ENCODE assay signal across 34 cellular contexts in the genomic region with DNA sequence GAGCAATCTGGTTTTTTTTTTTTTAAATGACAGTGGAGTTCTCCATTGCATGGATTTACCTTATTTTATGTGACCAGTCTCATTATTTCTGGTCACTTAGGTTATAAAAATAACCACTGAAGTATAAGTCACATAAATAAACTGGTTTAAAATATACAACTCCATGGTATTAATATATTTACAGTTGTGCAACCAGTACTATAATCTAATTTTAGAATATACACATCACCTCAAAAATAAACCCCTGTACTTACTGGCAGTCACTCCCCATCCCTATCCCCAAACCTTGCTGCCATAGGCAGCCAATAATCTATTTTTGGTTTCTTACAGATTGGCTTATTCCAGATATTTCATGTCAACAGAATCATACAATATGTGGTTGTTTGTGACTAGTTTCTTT. TPM values are rescaled to one million over a fixed set of nuclear protein-coding genes. Genes with fewer than 3 reads are reported as not detected.
DNase-seq lines count a peak whose midpoint lies in the region; ATAC-seq and TF ChIP-seq lines count a peak whose summit lies in the region.
"Had no signal": no experiment of that assay in that cellular context is flagged by ENCODE, and none has a peak within 500 bp of the region (broad histone marks: within the 10 kb centered on the region; RNA-seq: fewer than 3 reads in every experiment).

No MANE protein-coding gene starts in this region.

- no peak for TF ChIP-seq RAD21 in IMR-90 (IDR thresholded peaks at IDR 0.05; ENCODE audit: low read length)

- H2AK9ac ChIP-seq in IMR-90 (replicated peaks; ENCODE audit: low read depth, low read length, poor library complexity), result no peak overlapping the region

- H3K27me3 Mint-ChIP-seq in activated T-cell treated with anti-CD3 and anti-CD28 coated beads, Interleukin-2, amount 50 U/mL, for 4 hours (ENCODE audit: low read depth), result no peaks in the 10 kb centered on the region
- H3K27me3 Mint-ChIP-seq in activated naive CD8-positive, alpha-beta T cell treated with anti-CD3 and anti-CD28 coated beads, Interleukin-2, amount 50 U/mL, for 24 hours, result no peaks in the 10 kb centered on the region
- H3K27me3 Mint-ChIP-seq: activated CD4-positive, alpha-beta T cell treated with anti-CD3 and anti-CD28 coated beads, Interleukin-2, amount 10 ng/mL, durations not matched to agents 7 days and 5 days had no signal

- TF ChIP-seq POLR2A in IMR-90 (IDR thresholded peaks at IDR 0.05; ENCODE audit: low read depth, low read length), result no peak

- TF ChIP-seq CTCF in IMR-90 (conservative IDR thresholded peaks at IDR 0.05; ENCODE audit: low read depth, low read length), result no peak
- TF ChIP-seq CTCF in psoas muscle (IDR thresholded peaks at IDR 0.05), result no peak

- H3K27me3 ChIP-seq in IMR-90 (ENCODE audit: control insufficient read depth, insufficient read depth, low read length) (no peaks in the 10 kb centered on the region), psoas muscle (ENCODE audit: insufficient read depth in 3 of 3, low read length in 2 of 3) (no peaks in the 10 kb centered on the region)
- H3K27me3 ChIP-seq: brain microvascular endothelial cell, SJSA1, spleen, transverse colon had no signal

- no peak overlapping the region for H3K14ac ChIP-seq in IMR-90 (replicated peaks; ENCODE audit: low read depth, low read length)

- DNase-seq in activated T-cell treated with anti-CD3 and anti-CD28 coated beads, Interleukin-2, amount 50 U/mL, for 4 hours, result no peak
- DNase-seq in activated T-cell treated with anti-CD3 and anti-CD28 coated beads for 4 hours (no peak), IMR-90 (no peak), psoas muscle (no peak), HT-29 (ENCODE audit: low spot score) (no peak), hepatic stellate cell (ENCODE audit: low spot score) (no peak)
- no peak for DNase-seq in activated naive CD8-positive, alpha-beta T cell treated with anti-CD3 and anti-CD28 coated beads, Interleukin-2, amount 50 U/mL, for 24 hours
- DNase-seq: activated CD4-positive, alpha-beta T cell treated with anti-CD3 and anti-CD28 coated beads, Interleukin-2, amount 10 ng/mL, durations not matched to agents 7 days and 5 days; activated CD8-positive, alpha-beta memory T cell treated with anti-CD3 and anti-CD28 coated beads, Interleukin-2, amount 50 U/mL, for 48 hours; activated gamma-delta T cell; AML-193; amniotic stem cell; brain microvascular endothelial cell; DMS153; H7; Karpas-422; lower lobe of right lung; MV-4-11; NCI-H1436; NCI-H2081; NCI-H524 treated with DMSO at 0.1 percent for 48 hours; nephron progenitor cell; OCI-M1; spleen; stimulated activated CD8-positive, alpha-beta memory T cell treated with anti-CD3 and anti-CD28 coated beads, Interleukin-4, amount 100 ng/mL, for 48 hours; transverse colon had no signal

- H3K4me3 ChIP-seq in IMR-90 (ENCODE audit: insufficient read depth, low read depth, low read length), result no peak overlapping the region
- H3K4me3 ChIP-seq in psoas muscle, result no peak overlapping the region
- H3K4me3 ChIP-seq: GM12878, lower lobe of right lung, SJSA1, spleen, transverse colon had no signal

- no peak overlapping the region for H2AFZ ChIP-seq in IMR-90 (replicated peaks; ENCODE audit: low read length, poor library complexity)
- H2AFZ ChIP-seq: parathyroid adenoma had no signal

- BruUV-seq in IMR-90 (replicated peaks; lab: Mats Ljungman, UMichigan), result no TSS peak

- H3K9me3 Mint-ChIP-seq in activated T-cell treated with anti-CD3 and anti-CD28 coated beads, Interleukin-2, amount 50 U/mL, for 4 hours, result peaks cover 6% of the 10 kb centered on the region
- H3K9me3 Mint-ChIP-seq in activated naive CD8-positive, alpha-beta T cell treated with anti-CD3 and anti-CD28 coated beads, Interleukin-2, amount 50 U/mL, for 24 hours, result peaks cover 6% of the 10 kb centered on the region
- H3K9me3 Mint-ChIP-seq: nephron progenitor cell had no signal

- H3K56ac ChIP-seq in IMR-90 (ENCODE audit: extremely low read depth, insufficient read depth, low read length), result no peak overlapping the region

- H3K9me1 ChIP-seq in IMR-90 (ENCODE audit: insufficient read depth, low read length), result no peaks in the 10 kb centered on the region

- H2BK20ac ChIP-seq in IMR-90 (ENCODE audit: low read depth, low read length), result no peak overlapping the region

- no peaks in the 10 kb centered on the region for H3K79me1 ChIP-seq in IMR-90 (ENCODE audit: low read depth in 1 of 2, low read length in 2 of 2)

- no peak overlapping the region for H2BK5ac ChIP-seq in IMR-90 (ENCODE audit: low read depth, low read length, poor library complexity, severe bottlenecking)

- POLR2A ChIA-PET in IMR-90 (lab: Charles Lee; ENCODE audit: unreplicated experiment), result no interaction called here

- no peaks in the 10 kb centered on the region for H3K9me3 ChIP-seq in IMR-90 (ENCODE audit: control insufficient read depth, insufficient read depth, low read length)
- peaks cover 6% of the 10 kb centered on the region for H3K9me3 ChIP-seq in psoas muscle
- H3K9me3 ChIP-seq: lower lobe of right lung, SJSA1, spleen, transverse colon had no signal

- no peak overlapping the region for H3K4ac ChIP-seq in IMR-90 (ENCODE audit: low read depth, low read length)

- peak overlapping the region; percentile 67 for H3K4me3 Mint-ChIP-seq in activated T-cell treated with anti-CD3 and anti-CD28 coated beads, Interleukin-2, amount 50 U/mL, for 4 hours
- H3K4me3 Mint-ChIP-seq in activated naive CD8-positive, alpha-beta T cell treated with anti-CD3 and anti-CD28 coated beads, Interleukin-2, amount 50 U/mL, for 24 hours, result peak overlapping the region; percentile 21
- H3K4me3 Mint-ChIP-seq: nephron progenitor cell had no signal

- dilution Hi-C loops in IMR-90 (cut with HindIII; ENCODE audit: low sequenced_read_pairs, unreplicated experiment), result no loop called here

- peaks cover 20% of the 10 kb centered on the region for H3K36me3 Mint-ChIP-seq in activated T-cell treated with anti-CD3 and anti-CD28 coated beads, Interleukin-2, amount 50 U/mL, for 4 hours (ENCODE audit: insufficient read depth)
- peaks cover 7% of the 10 kb centered on the region for H3K36me3 Mint-ChIP-seq in activated naive CD8-positive, alpha-beta T cell treated with anti-CD3 and anti-CD28 coated beads, Interleukin-2, amount 50 U/mL, for 24 hours (ENCODE audit: low read depth)

- no peak overlapping the region for H2BK15ac ChIP-seq in IMR-90 (ENCODE audit: low read depth, low read length)

- H3K18ac ChIP-seq in IMR-90 (ENCODE audit: low read depth, low read length), result no peak overlapping the region

- no peak overlapping the region for H3K4me2 ChIP-seq in IMR-90 (ENCODE audit: low read depth, low read length)

- H2AK5ac ChIP-seq in IMR-90 (ENCODE audit: low read depth, low read length), result no peak overlapping the region

- intact Hi-C loops in IMR-90 (cut with micrococcal nuclease) (no loop called here), psoas muscle (cut with DNase I) (no loop called here)

- in situ Hi-C loops in IMR-90 (cut with MboI; ENCODE audit: low sequenced_read_pairs), result no loop called here

- no peaks in the 10 kb centered on the region for H4K20me1 ChIP-seq in IMR-90 (ENCODE audit: insufficient read depth, low read length)

- H4K91ac ChIP-seq in IMR-90 (ENCODE audit: insufficient read depth, low read depth, low read length), result no peak overlapping the region

- H4K5ac ChIP-seq in IMR-90 (ENCODE audit: low read depth, low read length), result no peak overlapping the region

- H3K9ac ChIP-seq in IMR-90 (ENCODE audit: low read depth, low read length), result no peak overlapping the region
- H3K9ac ChIP-seq: parathyroid adenoma had no signal

- H3K27ac ChIP-seq in IMR-90 (ENCODE audit: insufficient read depth, low read length), result no peak overlapping the region
- peak overlapping the region; percentile 63 for H3K27ac ChIP-seq in psoas muscle
- H3K27ac ChIP-seq: brain microvascular endothelial cell, lower lobe of right lung, parathyroid adenoma, RWPE1, SJSA1, transverse colon had no signal

- H3K27ac Mint-ChIP-seq in activated naive CD8-positive, alpha-beta T cell treated with anti-CD3 and anti-CD28 coated beads, Interleukin-2, amount 50 U/mL, for 24 hours, result peak overlapping the region; percentile 77
- H3K27ac Mint-ChIP-seq: activated CD4-positive, alpha-beta T cell treated with anti-CD3 and anti-CD28 coated beads, Interleukin-2, amount 10 ng/mL, durations not matched to agents 7 days and 5 days; nephron progenitor cell had no signal

- H3K23ac ChIP-seq in IMR-90 (ENCODE audit: low read depth, low read length), result no peak overlapping the region

- peaks cover 88% of the 10 kb centered on the region for H3K4me1 Mint-ChIP-seq in activated T-cell treated with anti-CD3 and anti-CD28 coated beads, Interleukin-2, amount 50 U/mL, for 4 hours (ENCODE audit: low read depth)
- H3K4me1 Mint-ChIP-seq in activated naive CD8-positive, alpha-beta T cell treated with anti-CD3 and anti-CD28 coated beads, Interleukin-2, amount 50 U/mL, for 24 hours, result peaks cover 94% of the 10 kb centered on the region
- H3K4me1 Mint-ChIP-seq: nephron progenitor cell had no signal

- H4K8ac ChIP-seq in IMR-90 (ENCODE audit: low read depth in 2 of 2, low read length in 2 of 2), result no peak overlapping the region

- ATAC-seq in activated T-cell treated with anti-CD3 and anti-CD28 coated beads, Interleukin-2, amount 50 U/mL, for 4 hours, result no peak
- ATAC-seq in IMR-90 (ENCODE audit: low read depth) (no peak), psoas muscle (peak; percentile 56 to 98 (median 94)), HG03432 (IDR thresholded peaks at IDR 0.05; ENCODE audit: unreplicated experiment) (no peak)
- ATAC-seq in activated naive CD8-positive, alpha-beta T cell treated with anti-CD3 and anti-CD28 coated beads, Interleukin-2, amount 50 U/mL, for 24 hours, result no peak
- ATAC-seq: GM12878, lower lobe of right lung had no signal

- H3K36me3 ChIP-seq in IMR-90 (ENCODE audit: control insufficient read depth, insufficient read depth, low read length) (no peaks in the 10 kb centered on the region), psoas muscle (ENCODE audit: insufficient read depth in 1 of 2, low read depth in 1 of 2) (no peaks in the 10 kb centered on the region)
- H3K36me3 ChIP-seq: brain microvascular endothelial cell, lower lobe of right lung, SJSA1, transverse colon had no signal

- CTCF ChIA-PET in IMR-90 (lab: Yijun Ruan, JAX), result no interaction called here

- H3K4me1 ChIP-seq in IMR-90 (ENCODE audit: control insufficient read depth, insufficient read depth, low read length) (no peaks in the 10 kb centered on the region), psoas muscle (peaks cover 11% of the 10 kb centered on the region)
- H3K4me1 ChIP-seq: lower lobe of right lung, parathyroid adenoma, transverse colon had no signal

- no peak overlapping the region for H2BK120ac ChIP-seq in IMR-90 (ENCODE audit: low read depth, low read length)

TF ChIP-seq in IMR-90, 13 proteins besides CTCF, POLR2A, EP300 and RAD21 (continues in another document):
- TF ChIP-seq CEBPB (IDR thresholded peaks at IDR 0.05; ENCODE audit: low read depth, low read length), result peak; percentile 10; the same call in 1 of the 2 replicates

RNA-seq across cellular contexts. Expression of gene FYB1, which starts 57.8 kb away (rescaled TPM):
- 10 to 100 TPM; 33.4 to 39.0 (median 37.9) TPM for total RNA-seq in activated T-cell treated with anti-CD3 and anti-CD28 coated beads, Interleukin-2, amount 50 U/mL, for 4 hours
- total RNA-seq in IMR-90 (2012; rRNA removed), result not detected in 2 replicates
- not detected in 2 replicates for polyA plus RNA-seq in IMR-90 (2012; rRNA removed)
- polyA plus RNA-seq in IMR-90 (2012; cell fraction: cytosol; rRNA removed), result not detected in 2 replicates
- not detected in 2 replicates for polyA plus RNA-seq in IMR-90 (2012; cell fraction: nucleus; rRNA removed; ENCODE audit: low replicate concordance)
- total RNA-seq in psoas muscle, result 1 to 10 TPM; 1.3 to 3.2 (median 2.3) TPM
- under 1 TPM; 0.22 to 0.35 (median 0.25) TPM for polyA plus RNA-seq in psoas muscle
- total RNA-seq in HT-29 (2014; rRNA removed; shearing (Covaris generic)), result not detected in 2 replicates
- total RNA-seq: A673, chondrocyte, H7 had no signal
- polyA plus RNA-seq: endothelial cell of umbilical vein had no signal

Comparison
In these comparisons a context has a peak if more than half of its experiments do, and no peak if none do; other contexts are left out.
1. ATAC-seq: peak in psoas muscle (4 of 4); none in activated T-cell treated with anti-CD3 and anti-CD28 coated beads, Interleukin-2, amount 50 U/mL, for 4 hours (0 of 2), IMR-90 (single experiment), activated naive CD8-positive, alpha-beta T cell treated with anti-CD3 and anti-CD28 coated beads, Interleukin-2, amount 50 U/mL, for 24 hours (single experiment) and HG03432 (single experiment).
2. RNA of gene FYB1, which starts 57.8 kb away (total RNA-seq): 33.4 to 39.0 TPM in activated T-cell treated with anti-CD3 and anti-CD28 coated beads, Interleukin-2, amount 50 U/mL, for 4 hours; 1.3 to 3.2 TPM in psoas muscle, not detected in IMR-90 and not detected in HT-29; every median in the first group is over 4 times any median in the second.